ENCODE assay signal across 10 cellular contexts in the genomic region with DNA sequence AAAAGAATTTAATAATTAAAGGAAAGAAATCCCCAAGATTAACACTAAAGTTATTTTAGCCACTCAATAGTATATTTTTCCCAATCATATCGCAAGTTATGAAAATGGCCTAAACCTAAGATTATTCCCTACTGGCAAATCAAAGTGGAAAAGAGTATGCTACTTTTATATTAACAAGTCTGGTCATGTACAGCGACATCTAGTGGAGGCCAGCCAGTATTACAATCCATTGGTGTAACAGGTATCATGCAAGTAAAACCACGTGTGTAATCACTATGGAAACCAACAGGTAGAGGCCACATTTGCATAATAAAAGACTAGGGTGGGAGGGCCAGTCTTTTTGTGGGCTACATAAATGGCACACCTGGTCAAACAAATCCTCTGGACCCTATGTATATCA.
A peak's percentile ranks its signal among the peaks of the same experiment; 100 is the strongest.
DNase-seq lines count a peak whose midpoint lies in the region; ATAC-seq and TF ChIP-seq lines count a peak whose summit lies in the region.
"Had no signal": no experiment of that assay in that cellular context is flagged by ENCODE, and none has a peak within 500 bp of the region (broad histone marks: within the 10 kb centered on the region; RNA-seq: fewer than 3 reads in every experiment).

No MANE protein-coding gene starts in this region.

- no peaks in the 10 kb centered on the region for H3K36me3 Mint-ChIP-seq in nephron progenitor cell (ENCODE audit: low read depth)

- H3K4me3 Mint-ChIP-seq in nephron progenitor cell = no peak overlapping the region
- H3K4me3 Mint-ChIP-seq: nephron had no signal

- no peaks in the 10 kb centered on the region for H3K4me1 Mint-ChIP-seq in nephron progenitor cell
- H3K4me1 Mint-ChIP-seq: nephron had no signal

- no peaks in the 10 kb centered on the region for H3K9me3 ChIP-seq in cardiac muscle cell (ENCODE audit: low read depth)

- H3K27me3 Mint-ChIP-seq in nephron progenitor cell (ENCODE audit: low read depth, poor library complexity) = peaks cover 2% of the 10 kb centered on the region

- H3K4me1 ChIP-seq in cardiac muscle cell (ENCODE audit: low read depth) = no peaks in the 10 kb centered on the region

- H3K4me3 ChIP-seq in cardiac muscle cell (no peak overlapping the region), retinal pigment epithelial cell (ENCODE audit: low read length) (no peak overlapping the region)

- TF ChIP-seq CTCF in cardiac muscle cell (IDR thresholded peaks at IDR 0.05; ENCODE audit: low read depth, low read length) = peak; percentile 35
- TF ChIP-seq CTCF in LNCAP (IDR thresholded peaks at IDR 0.05) = peak; percentile 68
- peak; percentile 47 for TF ChIP-seq CTCF in retinal pigment epithelial cell (conservative IDR thresholded peaks at IDR 0.05; ENCODE audit: low read depth, low read length)
- no peak for TF ChIP-seq CTCF in nephron progenitor cell (IDR thresholded peaks at IDR 0.05)

- no peak overlapping the region for H3K27ac Mint-ChIP-seq in nephron progenitor cell
- H3K27ac Mint-ChIP-seq: nephron had no signal

- H3K27me3 ChIP-seq in cardiac muscle cell = no peaks in the 10 kb centered on the region

- H3K27ac ChIP-seq in cardiac muscle cell = no peak overlapping the region

- peak in 1 of 2 donors; percentile 14 for DNase-seq in cardiac muscle cell (ENCODE audit: low read depth in 1 of 2, low spot score in 1 of 2)
- no peak for DNase-seq in left cardiac atrium
- DNase-seq in amniotic epithelial cell (ENCODE audit: low read depth) = peak; percentile 16
- no peak for DNase-seq in retinal pigment epithelial cell (ENCODE audit: low read depth)
- DNase-seq in NCI-H345 (lab: John Stamatoyannopoulos, UW) = no peak
- DNase-seq in nephron progenitor cell = no peak
- DNase-seq: NCI-H1436 treated with DMSO at 0.1 percent for 48 hours had no signal

- peaks cover 64% of the 10 kb centered on the region for H3K9me3 Mint-ChIP-seq in nephron progenitor cell

- ATAC-seq in left cardiac atrium = no peak
- no peak for ATAC-seq in GM19035 (IDR thresholded peaks at IDR 0.05; ENCODE audit: unreplicated experiment)

- intact Hi-C loops in left cardiac atrium (cut with DNase I) = no loop called here

- H3K36me3 ChIP-seq in cardiac muscle cell = no peaks in the 10 kb centered on the region
